Comparison of ENCODE assay signal across 22 cellular contexts in the genomic region with DNA sequence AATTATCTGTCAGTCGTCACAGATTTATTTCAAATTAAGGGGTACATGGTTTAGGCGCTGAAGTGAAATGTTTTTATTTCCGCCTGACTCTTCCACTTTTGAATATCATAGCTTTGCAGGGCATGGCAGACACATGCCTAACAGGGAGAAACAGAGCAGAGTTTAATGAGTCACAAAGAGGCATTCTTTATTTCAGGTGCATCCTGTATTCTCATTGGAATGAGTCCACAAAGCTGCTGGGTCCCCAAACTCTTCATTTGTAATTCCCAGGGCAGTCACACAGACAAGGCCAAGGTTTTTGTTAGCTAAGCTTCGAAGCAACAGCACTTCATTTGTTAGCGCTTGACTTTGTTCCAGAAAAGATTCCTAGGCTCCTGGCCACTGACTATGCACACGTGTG. TPM values are rescaled to one million over a fixed set of nuclear protein-coding genes. Genes with fewer than 3 reads are reported as not detected.
A peak's percentile ranks its signal among the peaks of the same experiment; 100 is the strongest.
DNase-seq lines count a peak whose midpoint lies in the region; ATAC-seq and TF ChIP-seq lines count a peak whose summit lies in the region.
"Had no signal": no experiment of that assay in that cellular context is flagged by ENCODE, and none has a peak within 500 bp of the region (broad histone marks: within the 10 kb centered on the region; RNA-seq: fewer than 3 reads in every experiment).

No MANE protein-coding gene starts in this region.

- no peak for TF ChIP-seq CTCF in RWPE2 (IDR thresholded peaks at IDR 0.05; ENCODE audit: poor library complexity, severe bottlenecking)
- TF ChIP-seq CTCF in epithelial cell of esophagus (IDR thresholded peaks at IDR 0.05; ENCODE audit: insufficient read depth, low read depth, low read length, missing control alignments) = no peak
- TF ChIP-seq CTCF in PC-9 (conservative IDR thresholded peaks at IDR 0.05) = no peak

- H3K27me3 ChIP-seq in RWPE2 (ENCODE audit: insufficient read depth, poor library complexity, severe bottlenecking) = no peaks in the 10 kb centered on the region
- H3K27me3 ChIP-seq in PC-9 (ENCODE audit: insufficient read depth, low read depth) = no peaks in the 10 kb centered on the region

- no TSS peak for BruUV-seq in PC-9 (replicated peaks; lab: Mats Ljungman, UMichigan)

- H3K4me3 ChIP-seq in RWPE2 (ENCODE audit: severe bottlenecking) (no peak overlapping the region), epithelial cell of esophagus (ENCODE audit: low read length) (no peak overlapping the region), PC-9 (no peak overlapping the region)
- H3K4me3 ChIP-seq: HAP-1, SK-N-MC had no signal

- H4K20me1 ChIP-seq in PC-9 (ENCODE audit: insufficient read depth) = no peaks in the 10 kb centered on the region

- H2AFZ ChIP-seq in PC-9 = no peak overlapping the region

- CTCF ChIA-PET in PC-9 (lab: Charles Lee) = interaction anchor here (0.6 kb wide), 1 partner anchor 50 kb away, joined by 3 read pairs; no protein-coding TSS in a partner anchor

- no peaks in the 10 kb centered on the region for H3K79me2 ChIP-seq in PC-9 (ENCODE audit: low read depth)

- H3K9me2 ChIP-seq in PC-9 (ENCODE audit: insufficient read depth) = no peaks in the 10 kb centered on the region

- DNase-seq in NCI-H146 (lab: John Stamatoyannopoulos, UW) (peak; percentile 16), NCI-H146 treated with DMSO at 0.1 percent for 48 hours (lab: John Stamatoyannopoulos, UW; ENCODE audit: unreplicated experiment) (no peak), RWPE2 (ENCODE audit: low spot score) (no peak), epithelial cell of esophagus (ENCODE audit: low read depth) (peak; percentile 55), pulmonary artery endothelial cell (ENCODE audit: low read depth, low spot score) (peak; percentile 37), PC-9 (no peak), left colon (no peak), NCI-H1436 (lab: John Stamatoyannopoulos, UW) (no peak)
- DNase-seq: ACHN, Calu3, DND-41, NCI-H1048, NCI-H187 treated with DMSO at 0.1 percent for 48 hours, NCI-H2171 treated with DMSO at 0.1 percent for 48 hours, NCI-H345, NCI-H524, NCI-H774, RPMI8226, SIG-M5 had no signal

- intact Hi-C loops in PC-9 (cut with micrococcal nuclease; ENCODE audit: unreplicated experiment) (no loop called here), left colon (cut with DNase I, micrococcal nuclease) (no loop called here)

- H3F3A ChIP-seq in PC-9 (ENCODE audit: insufficient read depth, low read depth) = no peaks in the 10 kb centered on the region

- H3K4me2 ChIP-seq in PC-9 = no peak overlapping the region

- H3K27ac ChIP-seq in RWPE2 (ENCODE audit: poor library complexity, severe bottlenecking) (no peak overlapping the region), PC-9 (no peak overlapping the region)
- H3K27ac ChIP-seq: 22Rv1, SK-N-MC had no signal

- H3K9me3 ChIP-seq in RWPE2 (ENCODE audit: severe bottlenecking) = no peaks in the 10 kb centered on the region
- H3K9me3 ChIP-seq in PC-9 (ENCODE audit: insufficient read depth, low read depth) = no peaks in the 10 kb centered on the region; the same call in 1 of the 2 replicates
- H3K9me3 ChIP-seq: HAP-1 had no signal

- POLR2A ChIA-PET in PC-9 (lab: Charles Lee; ENCODE audit: unreplicated experiment) = no interaction called here

- H3K36me3 ChIP-seq in RWPE2 (ENCODE audit: low read depth) = no peaks in the 10 kb centered on the region
- H3K36me3 ChIP-seq in PC-9 (ENCODE audit: low read depth) = no peaks in the 10 kb centered on the region
- H3K36me3 ChIP-seq: HAP-1 had no signal

- ATAC-seq in RWPE2 (ENCODE audit: low read depth) (peak; percentile 84), left colon (no peak)

- H3K4me1 ChIP-seq in RWPE2 (ENCODE audit: insufficient read depth, poor library complexity, severe bottlenecking) (no peaks in the 10 kb centered on the region), PC-9 (replicated peaks; ENCODE audit: insufficient read depth) (no peaks in the 10 kb centered on the region)
- H3K4me1 ChIP-seq: HAP-1 had no signal

RNA-seq across cellular contexts. Expression of a gene that starts 4.4 kb away (rescaled TPM):
- total RNA-seq in pulmonary artery endothelial cell (not detected in 2 replicates), PC-9 (2021) (not detected in 2 replicates), left colon (not detected)
- total RNA-seq: Calu3 had no signal

Comparison
In these comparisons a context has a peak if more than half of its experiments do, and no peak if none do; other contexts are left out.
1. DNase-seq: peak in NCI-H146 (single experiment), epithelial cell of esophagus (single experiment) and pulmonary artery endothelial cell (single experiment); none in NCI-H146 treated with DMSO at 0.1 percent for 48 hours (single experiment), RWPE2 (single experiment), PC-9 (0 of 2), left colon (0 of 2) and NCI-H1436 (single experiment).